Comparison of ENCODE assay signal across 1 cellular context in genomic region chr13:110914293-110915056, GRCh38.
TF ChIP-seq lines count a peak whose summit lies in the region.

No MANE protein-coding gene starts in this region.

TF ChIP-seq in HepG2, 621 proteins besides CTCF, POLR2A, EP300 and RAD21 (continued from another document and continues in another):
- TF ChIP-seq MAX (IDR thresholded peaks at IDR 0.05) (peak; percentile 38), NCOA1 (CRISPR knock-in tag; IDR thresholded peaks at IDR 0.05) (no peak), ZNF460 (CRISPR knock-in tag; IDR thresholded peaks at IDR 0.05; ENCODE audit: borderline replicate concordance) (no peak), SRSF4 (IDR thresholded peaks at IDR 0.05; ENCODE audit: low read depth, low read length, poor library complexity, severe bottlenecking) (no peak), ELF1 (CRISPR knock-in tag; IDR thresholded peaks at IDR 0.05) (peak; percentile 31; the same call in 1 of the 2 replicates), PITX1 (CRISPR knock-in tag; IDR thresholded peaks at IDR 0.05) (peak; percentile 28; the same call in 1 of the 2 replicates), HDAC1 (CRISPR knock-in tag; IDR thresholded peaks at IDR 0.05) (peak; percentile 73), HNRNPLL (IDR thresholded peaks at IDR 0.05; ENCODE audit: low read depth, low read length, poor library complexity, severe bottlenecking) (peak; percentile 45), DPF2 (CRISPR knock-in tag; IDR thresholded peaks at IDR 0.05; ENCODE audit: borderline replicate concordance, low read depth) (no peak), ZNF574 (CRISPR knock-in tag; IDR thresholded peaks at IDR 0.05) (peak; percentile 70), HES4 (CRISPR knock-in tag; IDR thresholded peaks at IDR 0.05; ENCODE audit: borderline replicate concordance) (peak; percentile 96), ZBTB2 (CRISPR knock-in tag; IDR thresholded peaks at IDR 0.05; ENCODE audit: low read depth) (peak; percentile 79; the same call in 1 of the 2 replicates), NFKBIZ (CRISPR knock-in tag; IDR thresholded peaks at IDR 0.05) (no peak), GMEB1 (CRISPR knock-in tag; IDR thresholded peaks at IDR 0.05; ENCODE audit: borderline replicate concordance) (no peak; the same call in 1 of the 2 replicates), ZNF550 (CRISPR knock-in tag; IDR thresholded peaks at IDR 0.05; ENCODE audit: borderline replicate concordance) (no peak), ATF4 (CRISPR knock-in tag; IDR thresholded peaks at IDR 0.05) (0 out of 4 replicates have a peak, but pooled peaks of 1 of the 2 experiments have one; percentile 39), FOXA3 (CRISPR knock-in tag; IDR thresholded peaks at IDR 0.05) (0 out of 2 replicates have a peak, but pooled peaks have one; percentile 3), MED1 (CRISPR knock-in tag; IDR thresholded peaks at IDR 0.05) (peak; percentile 30; the same call in 1 of the 2 replicates), GFI1 (CRISPR knock-in tag; IDR thresholded peaks at IDR 0.05; ENCODE audit: borderline replicate concordance) (peak; percentile 55; the same call in 1 of the 2 replicates), POGZ (CRISPR knock-in tag; IDR thresholded peaks at IDR 0.05) (no peak), LBX2 (CRISPR knock-in tag; IDR thresholded peaks at IDR 0.05; ENCODE audit: borderline replicate concordance) (no peak), POLR2AphosphoS5 (IDR thresholded peaks at IDR 0.05; ENCODE audit: low read depth, low read length) (peak; percentile 77), ZGPAT (CRISPR knock-in tag; IDR thresholded peaks at IDR 0.05) (peak; percentile 44; the same call in 1 of the 2 replicates), HNRNPH1 (optimal IDR thresholded peaks at IDR 0.05; ENCODE audit: low read depth, low read length) (no peak), ZSCAN9 (CRISPR knock-in tag; IDR thresholded peaks at IDR 0.05; ENCODE audit: borderline replicate concordance) (no peak; the same call in 1 of the 2 replicates), NFYC (CRISPR knock-in tag; IDR thresholded peaks at IDR 0.05) (no peak), NR0B2 (CRISPR knock-in tag; IDR thresholded peaks at IDR 0.05) (no peak), ZNF607 (CRISPR knock-in tag; IDR thresholded peaks at IDR 0.05; ENCODE audit: borderline replicate concordance) (no peak), IRF1 (CRISPR knock-in tag; IDR thresholded peaks at IDR 0.05; ENCODE audit: low read depth) (no peak), KLF16 (CRISPR knock-in tag; IDR thresholded peaks at IDR 0.05) (no peak), ZSCAN21 (CRISPR knock-in tag; IDR thresholded peaks at IDR 0.05; ENCODE audit: borderline replicate concordance) (no peak; the same call in 1 of the 2 replicates), AFF4 (CRISPR knock-in tag; IDR thresholded peaks at IDR 0.05) (peak; percentile 77; the same call in 1 of the 2 replicates), E2F1 (CRISPR knock-in tag; IDR thresholded peaks at IDR 0.05) (no peak), ZNF781 (CRISPR knock-in tag; IDR thresholded peaks at IDR 0.05; ENCODE audit: borderline replicate concordance, not compliant biosample characterization) (no peak), NFIB (CRISPR knock-in tag; IDR thresholded peaks at IDR 0.05; ENCODE audit: borderline replicate concordance) (no peak), ZNF773 (CRISPR knock-in tag; IDR thresholded peaks at IDR 0.05; ENCODE audit: borderline replicate concordance) (peak; percentile 81; the same call in 1 of the 2 replicates), ATF6 (CRISPR knock-in tag; conservative IDR thresholded peaks at IDR 0.05) (no peak), ZNF207 (IDR thresholded peaks at IDR 0.05; ENCODE audit: borderline replicate concordance) (no peak), REPIN1 (CRISPR knock-in tag; IDR thresholded peaks at IDR 0.05; ENCODE audit: borderline replicate concordance, low read depth) (0 out of 2 replicates have a peak, but pooled peaks have one; percentile 39), ZFY (CRISPR knock-in tag; IDR thresholded peaks at IDR 0.05) (peak; percentile 94), SNAPC5 (CRISPR knock-in tag; IDR thresholded peaks at IDR 0.05; ENCODE audit: borderline replicate concordance) (no peak), DR1 (CRISPR knock-in tag; IDR thresholded peaks at IDR 0.05) (no peak), POLR2AphosphoS2 (IDR thresholded peaks at IDR 0.05; ENCODE audit: low read depth, low read length) (0 out of 2 replicates have a peak, but pooled peaks have one; percentile 64), ZNF136 (CRISPR knock-in tag; IDR thresholded peaks at IDR 0.05; ENCODE audit: low read depth) (peak; percentile 28; the same call in 1 of the 2 replicates), ZNF780A (CRISPR knock-in tag; IDR thresholded peaks at IDR 0.05) (peak; percentile 36; the same call in 1 of the 2 replicates)
